ENCODE assay signal across 1 cellular context in genomic region chr2:241093133-241093761, GRCh38.
TF ChIP-seq lines count a peak whose summit lies in the region.
"Not testable (repeated sequence)": the region's sequence is repeated elsewhere in the genome, so short reads cannot be mapped to it uniquely, and the experiment has no call there.

No MANE protein-coding gene starts in this region.

TF ChIP-seq in HepG2, 621 proteins besides CTCF, POLR2A, EP300 and RAD21 (continued from another document and continues in another):
- TF ChIP-seq REST (IDR thresholded peaks at IDR 0.05; ENCODE audit: borderline replicate concordance in 1 of 2, low read depth in 1 of 2, low read length in 2 of 2) (0 out of 4 replicates have a peak, but pooled peaks of 1 of the 2 experiments have one; percentile 23), FOXA1 (IDR thresholded peaks at IDR 0.05) (peak; percentile 97), FOXA1 (CRISPR knock-in tag; IDR thresholded peaks at IDR 0.05) (peak; percentile 99), ZNF343 (CRISPR knock-in tag; IDR thresholded peaks at IDR 0.05) (peak; percentile 89; the same call in 1 of the 2 replicates), FOSL2 (CRISPR knock-in tag; IDR thresholded peaks at IDR 0.05) (peak; percentile 64), TGIF2 (CRISPR knock-in tag; IDR thresholded peaks at IDR 0.05) (peak; percentile 12; the same call in 1 of the 2 replicates), SIX4 (CRISPR knock-in tag; IDR thresholded peaks at IDR 0.05) (peak; percentile 37; the same call in 1 of the 2 replicates), RCOR2 (CRISPR knock-in tag; IDR thresholded peaks at IDR 0.05) (0 out of 2 replicates have a peak, but pooled peaks have one; percentile 84), ZNF275 (CRISPR knock-in tag; IDR thresholded peaks at IDR 0.05; ENCODE audit: borderline replicate concordance) (peak; percentile 32; the same call in 1 of the 2 replicates), SMYD3 (CRISPR knock-in tag; IDR thresholded peaks at IDR 0.05) (peak; percentile 72; the same call in 1 of the 2 replicates), FOXK1 (CRISPR knock-in tag; IDR thresholded peaks at IDR 0.05; ENCODE audit: borderline replicate concordance, low read depth) (peak; percentile 85), RARA (CRISPR knock-in tag; IDR thresholded peaks at IDR 0.05) (peak; percentile 78), ZSCAN5A (CRISPR knock-in tag; IDR thresholded peaks at IDR 0.05; ENCODE audit: borderline replicate concordance) (0 out of 2 replicates have a peak, but pooled peaks have one; percentile 57), PAXIP1 (CRISPR knock-in tag; conservative IDR thresholded peaks at IDR 0.05) (peak; percentile 96), ZFP1 (CRISPR knock-in tag; IDR thresholded peaks at IDR 0.05) (peak; percentile 81; the same call in 1 of the 2 replicates), FOXA3 (CRISPR knock-in tag; IDR thresholded peaks at IDR 0.05) (peak; percentile 100), GATAD1 (CRISPR knock-in tag; IDR thresholded peaks at IDR 0.05) (peak; percentile 62; the same call in 1 of the 2 replicates), ZNF609 (CRISPR knock-in tag; IDR thresholded peaks at IDR 0.05; ENCODE audit: borderline replicate concordance) (peak; percentile 99), MEF2D (CRISPR knock-in tag; IDR thresholded peaks at IDR 0.05) (0 out of 2 replicates have a peak, but pooled peaks have one; percentile 14), MAX (IDR thresholded peaks at IDR 0.05) (peak; percentile 49; the same call in 1 of the 2 replicates), PHF21A (CRISPR knock-in tag; IDR thresholded peaks at IDR 0.05) (peak; percentile 95), FOXO1 (CRISPR knock-in tag; IDR thresholded peaks at IDR 0.05) (peak; percentile 88), NR2C2 (CRISPR knock-in tag; IDR thresholded peaks at IDR 0.05; ENCODE audit: borderline replicate concordance) (peak; percentile 19; the same call in 1 of the 2 replicates), FOXC1 (CRISPR knock-in tag; IDR thresholded peaks at IDR 0.05; ENCODE audit: borderline replicate concordance) (0 out of 2 replicates have a peak, but pooled peaks have one; percentile 65), NFKBIZ (CRISPR knock-in tag; IDR thresholded peaks at IDR 0.05) (peak; percentile 87; the same call in 1 of the 2 replicates)
- TF ChIP-seq, protein P1, sequence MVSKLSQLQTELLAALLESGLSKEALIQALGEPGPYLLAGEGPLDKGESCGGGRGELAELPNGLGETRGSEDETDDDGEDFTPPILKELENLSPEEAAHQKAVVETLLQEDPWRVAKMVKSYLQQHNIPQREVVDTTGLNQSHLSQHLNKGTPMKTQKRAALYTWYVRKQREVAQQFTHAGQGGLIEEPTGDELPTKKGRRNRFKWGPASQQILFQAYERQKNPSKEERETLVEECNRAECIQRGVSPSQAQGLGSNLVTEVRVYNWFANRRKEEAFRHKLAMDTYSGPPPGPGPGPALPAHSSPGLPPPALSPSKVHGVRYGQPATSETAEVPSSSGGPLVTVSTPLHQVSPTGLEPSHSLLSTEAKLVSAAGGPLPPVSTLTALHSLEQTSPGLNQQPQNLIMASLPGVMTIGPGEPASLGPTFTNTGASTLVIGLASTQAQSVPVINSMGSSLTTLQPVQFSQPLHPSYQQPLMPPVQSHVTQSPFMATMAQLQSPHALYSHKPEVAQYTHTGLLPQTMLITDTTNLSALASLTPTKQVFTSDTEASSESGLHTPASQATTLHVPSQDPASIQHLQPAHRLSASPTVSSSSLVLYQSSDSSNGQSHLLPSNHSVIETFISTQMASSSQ (IDR thresholded peaks at IDR 0.05; ENCODE audit: low read depth) = not testable (repeated sequence)
- TF ChIP-seq, protein P1 (CRISPR knock-in tag; IDR thresholded peaks at IDR 0.05; ENCODE audit: borderline replicate concordance) = peak; percentile 68; the same call in 1 of the 2 replicates
- TF ChIP-seq, protein P2, sequence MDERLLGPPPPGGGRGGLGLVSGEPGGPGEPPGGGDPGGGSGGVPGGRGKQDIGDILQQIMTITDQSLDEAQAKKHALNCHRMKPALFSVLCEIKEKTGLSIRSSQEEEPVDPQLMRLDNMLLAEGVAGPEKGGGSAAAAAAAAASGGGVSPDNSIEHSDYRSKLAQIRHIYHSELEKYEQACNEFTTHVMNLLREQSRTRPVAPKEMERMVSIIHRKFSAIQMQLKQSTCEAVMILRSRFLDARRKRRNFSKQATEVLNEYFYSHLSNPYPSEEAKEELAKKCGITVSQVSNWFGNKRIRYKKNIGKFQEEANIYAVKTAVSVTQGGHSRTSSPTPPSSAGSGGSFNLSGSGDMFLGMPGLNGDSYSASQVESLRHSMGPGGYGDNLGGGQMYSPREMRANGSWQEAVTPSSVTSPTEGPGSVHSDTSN (CRISPR knock-in tag; IDR thresholded peaks at IDR 0.05) = peak; percentile 35; the same call in 1 of the 2 replicates
- TF ChIP-seq, protein P3, sequence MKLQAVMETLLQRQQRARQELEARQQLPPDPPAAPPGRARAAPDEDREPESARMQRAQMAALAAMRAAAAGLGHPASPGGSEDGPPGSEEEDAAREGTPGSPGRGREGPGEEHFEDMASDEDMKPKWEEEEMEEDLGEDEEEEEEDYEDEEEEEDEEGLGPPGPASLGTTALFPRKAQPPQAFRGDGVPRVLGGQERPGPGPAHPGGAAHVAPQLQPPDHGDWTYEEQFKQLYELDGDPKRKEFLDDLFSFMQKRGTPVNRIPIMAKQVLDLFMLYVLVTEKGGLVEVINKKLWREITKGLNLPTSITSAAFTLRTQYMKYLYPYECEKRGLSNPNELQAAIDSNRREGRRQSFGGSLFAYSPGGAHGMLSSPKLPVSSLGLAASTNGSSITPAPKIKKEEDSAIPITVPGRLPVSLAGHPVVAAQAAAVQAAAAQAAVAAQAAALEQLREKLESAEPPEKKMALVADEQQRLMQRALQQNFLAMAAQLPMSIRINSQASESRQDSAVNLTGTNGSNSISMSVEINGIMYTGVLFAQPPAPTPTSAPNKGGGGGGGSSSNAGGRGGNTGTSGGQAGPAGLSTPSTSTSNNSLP (IDR thresholded peaks at IDR 0.05; ENCODE audit: low read depth, low read length) = 0 out of 2 replicates have a peak, but pooled peaks have one; percentile 45
